27 cellular contexts compared by ENCODE assay signal in the genomic region with DNA sequence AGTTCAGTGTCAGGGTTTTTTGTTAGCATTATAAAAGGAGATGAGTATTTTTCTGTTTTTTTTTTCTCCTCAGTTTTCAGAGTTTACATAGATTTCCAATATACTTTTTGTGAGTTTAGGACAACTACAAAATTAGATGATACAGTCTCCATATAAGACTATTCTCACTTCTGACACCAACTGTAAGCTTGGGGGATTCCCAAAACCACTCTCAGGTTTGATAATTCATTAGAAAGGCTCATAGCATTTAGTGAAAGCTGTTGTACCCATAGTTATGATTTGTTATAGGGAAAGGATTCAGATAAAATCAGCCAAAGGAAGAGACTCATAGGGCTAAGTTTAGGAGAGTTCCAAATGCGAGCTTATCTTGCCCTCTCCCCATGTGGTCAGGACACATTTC.
"Had no signal": no experiment of that assay in that cellular context is flagged by ENCODE, and none has a peak within 500 bp of the region (broad histone marks: within the 10 kb centered on the region; RNA-seq: fewer than 3 reads in every experiment).

No MANE protein-coding gene starts in this region.

- H3K27me3 Mint-ChIP-seq: activated CD4-positive, alpha-beta T cell treated with anti-CD3 and anti-CD28 coated beads, Interleukin-2, amount 10 ng/mL, durations not matched to agents 24 days and 14 days; activated naive CD4-positive, alpha-beta T cell treated with anti-CD3 and anti-CD28 coated beads, Interleukin-2, amount 10 ng/mL, durations not matched to agents 7 days and 5 days; brain; dendritic cell treated with granulocyte-macrophage colony-stimulating factor and Interleukin-4, amounts not matched to agents 40 ng/mL and 50 ng/mL, for 4 days; memory B cell had no signal

- H3K4me3 Mint-ChIP-seq: activated CD4-positive, alpha-beta T cell treated with anti-CD3 and anti-CD28 coated beads, Interleukin-2, amount 10 ng/mL, durations not matched to agents 24 days and 14 days; activated naive CD4-positive, alpha-beta T cell treated with anti-CD3 and anti-CD28 coated beads, Interleukin-2, amount 10 ng/mL, durations not matched to agents 7 days and 5 days; activated T-cell treated with anti-CD3 and anti-CD28 coated beads, Interleukin-2, amount 50 U/mL, for 4 hours; brain; dendritic cell treated with granulocyte-macrophage colony-stimulating factor and Interleukin-4, amounts not matched to agents 40 ng/mL and 50 ng/mL, for 4 days; memory B cell; neural crest cell had no signal

- H3K9me3 Mint-ChIP-seq: activated T-cell treated with anti-CD3 and anti-CD28 coated beads, Interleukin-2, amount 50 U/mL, for 4 hours; dendritic cell treated with granulocyte-macrophage colony-stimulating factor and Interleukin-4, amounts not matched to agents 40 ng/mL and 50 ng/mL, for 4 days had no signal

- H3K27ac Mint-ChIP-seq: activated CD4-positive, alpha-beta T cell treated with anti-CD3 and anti-CD28 coated beads, Interleukin-2, amount 10 ng/mL, durations not matched to agents 24 days and 14 days; activated naive CD4-positive, alpha-beta T cell treated with anti-CD3 and anti-CD28 coated beads, Interleukin-2, amount 10 ng/mL, durations not matched to agents 7 days and 5 days; brain; dendritic cell treated with granulocyte-macrophage colony-stimulating factor and Interleukin-4, amounts not matched to agents 40 ng/mL and 50 ng/mL, for 4 days; memory B cell had no signal

- ATAC-seq: activated T-cell treated with anti-CD3 and anti-CD28 coated beads, Interleukin-2, amount 50 U/mL, for 4 hours; foreskin keratinocyte; left ventricle myocardium superior had no signal

- DNase-seq: activated CD4-positive, alpha-beta T cell treated with anti-CD3 and anti-CD28 coated beads, Interleukin-2, amount 10 ng/mL, durations not matched to agents 24 days and 14 days; activated effector memory CD4-positive, alpha-beta T cell treated with anti-CD3 and anti-CD28 coated beads, Interleukin-2, amount 50 U/mL, for 16 hours; activated naive CD4-positive, alpha-beta T cell treated with anti-CD3 and anti-CD28 coated beads, Interleukin-2, amount 10 ng/mL, durations not matched to agents 7 days and 5 days; activated T-cell treated with anti-CD3 and anti-CD28 coated beads, Interleukin-2, amount 50 U/mL, for 4 hours; aorta; caudate nucleus; effector CD4-positive, alpha-beta T cell; erythroblast; foreskin keratinocyte; hippocampal formation; kidney glomerular epithelial cell; left ventricle myocardium superior; occipital lobe; retina; sigmoid colon; stimulated activated CD4-positive, alpha-beta T cell treated with anti-CD3 and anti-CD28 coated beads, Interleukin-2, amount 100 ng/mL, for 48 hours; stimulated activated CD8-positive, alpha-beta memory T cell treated with anti-CD3 and anti-CD28 coated beads, Interleukin-4, amount 100 ng/mL, for 48 hours; stimulated activated naive CD4-positive, alpha-beta T cell; SW 1271; T-helper 2 cell; testis; trophoblast cell; uterus had no signal

- H3K4me1 Mint-ChIP-seq: activated naive CD4-positive, alpha-beta T cell treated with anti-CD3 and anti-CD28 coated beads, Interleukin-2, amount 10 ng/mL, durations not matched to agents 7 days and 5 days; brain had no signal
